20 cellular contexts compared by ENCODE assay signal in the genomic region with DNA sequence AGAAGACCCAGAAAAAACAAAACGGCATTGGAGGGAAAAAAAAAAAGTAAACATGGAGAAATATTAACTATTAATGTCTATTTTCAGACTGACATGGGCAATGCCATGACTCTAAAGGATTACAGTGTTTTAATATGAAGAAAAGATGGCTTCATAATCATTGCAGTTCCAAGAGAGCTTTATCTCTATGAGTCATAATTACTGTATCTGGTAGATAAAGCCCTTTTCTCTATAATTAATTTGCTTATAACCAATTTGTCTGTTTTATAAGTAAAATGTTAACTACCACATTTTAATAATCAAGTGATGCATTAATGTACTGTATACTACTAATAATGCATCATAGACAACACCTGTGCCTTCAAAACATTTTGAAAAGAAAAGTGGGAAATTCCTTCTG.
"Had no signal": no experiment of that assay in that cellular context is flagged by ENCODE, and none has a peak within 500 bp of the region (broad histone marks: within the 10 kb centered on the region; RNA-seq: fewer than 3 reads in every experiment).

No MANE protein-coding gene starts in this region.

- H3K27ac Mint-ChIP-seq: dendritic cell treated with granulocyte-macrophage colony-stimulating factor and Interleukin-4, amounts not matched to agents 40 ng/mL and 50 ng/mL, for 4 days; effector memory CD8-positive, alpha-beta T cell; natural killer cell; stimulated activated effector memory CD8-positive, alpha-beta T cell treated with anti-CD3 and anti-CD28 coated beads, Interleukin-12 subunit alpha, Interleukin-12 subunit beta, amount 100 ng/mL, for 72 hours; type B pancreatic cell had no signal

- H3K4me3 Mint-ChIP-seq: dendritic cell treated with granulocyte-macrophage colony-stimulating factor and Interleukin-4, amounts not matched to agents 40 ng/mL and 50 ng/mL, for 4 days; effector memory CD8-positive, alpha-beta T cell; natural killer cell; neural crest cell; stimulated activated effector memory CD8-positive, alpha-beta T cell treated with anti-CD3 and anti-CD28 coated beads, Interleukin-12 subunit alpha, Interleukin-12 subunit beta, amount 100 ng/mL, for 72 hours; type B pancreatic cell had no signal

- H3K9me3 Mint-ChIP-seq: dendritic cell treated with granulocyte-macrophage colony-stimulating factor and Interleukin-4, amounts not matched to agents 40 ng/mL and 50 ng/mL, for 4 days; effector memory CD8-positive, alpha-beta T cell; natural killer cell; neural crest cell; stimulated activated effector memory CD8-positive, alpha-beta T cell treated with anti-CD3 and anti-CD28 coated beads, Interleukin-12 subunit alpha, Interleukin-12 subunit beta, amount 100 ng/mL, for 72 hours; type B pancreatic cell had no signal

- DNase-seq: effector memory CD8-positive, alpha-beta T cell; glutamatergic neuron; mucosa of descending colon; natural killer cell; ovary; right cardiac atrium; stimulated activated CD4-positive, alpha-beta T cell treated with anti-CD3 and anti-CD28 coated beads, Interleukin-4, amount 100 ng/mL, for 1 hour; stimulated activated CD8-positive, alpha-beta memory T cell treated with anti-CD3 and anti-CD28 coated beads, Interleukin-4, amount 100 ng/mL, for 48 hours; stimulated activated naive CD8-positive, alpha-beta T cell treated with anti-CD3 and anti-CD28 coated beads, Interleukin-15, Interleukin-2, amounts not matched to agents 100 U/mL and 50 U/mL, for 24 hours; thyroid gland; uterus had no signal

- H3K4me3 ChIP-seq: esophagus muscularis mucosa, gastroesophageal sphincter, mucosa of descending colon, ovary, suprapubic skin, thyroid gland, uterus had no signal

- H3K4me1 ChIP-seq: uterus had no signal

- H3K9me3 ChIP-seq: esophagus muscularis mucosa, gastroesophageal sphincter, mucosa of descending colon, ovary, suprapubic skin, thyroid gland, uterus had no signal

- H3K27me3 Mint-ChIP-seq: dendritic cell treated with granulocyte-macrophage colony-stimulating factor and Interleukin-4, amounts not matched to agents 40 ng/mL and 50 ng/mL, for 4 days; effector memory CD8-positive, alpha-beta T cell; type B pancreatic cell had no signal

- H3K36me3 Mint-ChIP-seq: natural killer cell had no signal

- H3K4me1 Mint-ChIP-seq: natural killer cell had no signal

- H3K27ac ChIP-seq: epithelial cell of prostate, ovary, thyroid gland, uterus had no signal

- ATAC-seq: effector memory CD8-positive, alpha-beta T cell; gastroesophageal sphincter; left lobe of liver; mucosa of descending colon; natural killer cell; right cardiac atrium; stimulated activated effector memory CD8-positive, alpha-beta T cell treated with anti-CD3 and anti-CD28 coated beads, Interleukin-12 subunit alpha, Interleukin-12 subunit beta, amount 100 ng/mL, for 72 hours; stimulated activated naive CD8-positive, alpha-beta T cell treated with anti-CD3 and anti-CD28 coated beads, Interleukin-15, Interleukin-2, amounts not matched to agents 100 U/mL and 50 U/mL, for 24 hours had no signal

- H3K27me3 ChIP-seq: esophagus muscularis mucosa, gastroesophageal sphincter, ovary, suprapubic skin, thyroid gland, uterus had no signal

- H3K36me3 ChIP-seq: ovary, uterus had no signal
